ENCODE assay signal across 1 cellular context in genomic region chr7:130356760-130357611, GRCh38.
TF ChIP-seq lines count a peak whose summit lies in the region.

No MANE protein-coding gene starts in this region.

TF ChIP-seq in K562, 482 proteins besides CTCF, POLR2A, EP300 and RAD21 (continued from another document and continues in another):
- TF ChIP-seq TCF7L2 (IDR thresholded peaks at IDR 0.05; ENCODE audit: low read depth, low read length) (no peak), ZNF280A (IDR thresholded peaks at IDR 0.05; ENCODE audit: low read depth, partially characterized antibody) (no peak), ZBTB17 (CRISPR knock-in tag; IDR thresholded peaks at IDR 0.05) (no peak), KAT7 (CRISPR knock-in tag; IDR thresholded peaks at IDR 0.05; ENCODE audit: borderline replicate concordance) (no peak), EGR1 (conservative IDR thresholded peaks at IDR 0.05) (peak; percentile 40), RBBP5 (IDR thresholded peaks at IDR 0.05; ENCODE audit: borderline replicate concordance, insufficient read depth, low read length, poor library complexity, severe bottlenecking) (no peak), FIP1L1 (IDR thresholded peaks at IDR 0.05; ENCODE audit: low read depth, low read length, poor library complexity, severe bottlenecking) (no peak), TCF3 (CRISPR knock-in tag; IDR thresholded peaks at IDR 0.05) (no peak), TCF7 (IDR thresholded peaks at IDR 0.05; ENCODE audit: borderline replicate concordance) (no peak), CBFA2T2 (conservative IDR thresholded peaks at IDR 0.05) (no peak), RNF2 (IDR thresholded peaks at IDR 0.05) (no peak), USF1 (CRISPR knock-in tag; IDR thresholded peaks at IDR 0.05) (no peak), MAZ (CRISPR knock-in tag; conservative IDR thresholded peaks at IDR 0.05 in 1 of 2, IDR thresholded peaks at IDR 0.05 in 1 of 2) (peak in 1 of 2 experiments; percentile 60; a peak in 1 of 4 replicates), ETV5 (CRISPR knock-in tag; IDR thresholded peaks at IDR 0.05; ENCODE audit: low read depth) (no peak), ELK3 (CRISPR knock-in tag; IDR thresholded peaks at IDR 0.05) (no peak), GTF2E2 (tag; IDR thresholded peaks at IDR 0.05) (no peak), GTF3C2 (IDR thresholded peaks at IDR 0.05; ENCODE audit: borderline replicate concordance, extremely low read depth, insufficient read length) (no peak), SMAD2 (IDR thresholded peaks at IDR 0.05; ENCODE audit: low read depth, low read length) (no peak), CEBPB (tag; IDR thresholded peaks at IDR 0.05) (peak; percentile 73), PREB (CRISPR knock-in tag; IDR thresholded peaks at IDR 0.05) (no peak), NR3C1 (CRISPR knock-in tag; IDR thresholded peaks at IDR 0.05) (no peak), NRF1 (conservative IDR thresholded peaks at IDR 0.05 in 1 of 2, IDR thresholded peaks at IDR 0.05 in 1 of 2) (no peak), ATF3 (IDR thresholded peaks at IDR 0.05) (peak; percentile 94), ATF3 (CRISPR knock-in tag; conservative IDR thresholded peaks at IDR 0.05) (peak; percentile 60; the same call in 1 of the 2 replicates), CREB5 (CRISPR knock-in tag; IDR thresholded peaks at IDR 0.05) (no peak), PHF8 (IDR thresholded peaks at IDR 0.05; ENCODE audit: borderline replicate concordance, low read length) (no peak), PRMT5 (CRISPR knock-in tag; IDR thresholded peaks at IDR 0.05) (no peak), U2AF1 (optimal IDR thresholded peaks at IDR 0.05; ENCODE audit: low read depth, low read length) (no peak), TRIM24 (IDR thresholded peaks at IDR 0.05) (peak in 1 of 2 experiments; percentile 57; a peak in 1 of 4 replicates), NCOA6 (IDR thresholded peaks at IDR 0.05) (no peak), TAF9B (IDR thresholded peaks at IDR 0.05; ENCODE audit: partially characterized antibody) (no peak), RERE (CRISPR knock-in tag; IDR thresholded peaks at IDR 0.05; ENCODE audit: borderline replicate concordance) (no peak), DPF2 (IDR thresholded peaks at IDR 0.05) (peak; percentile 52), NCOA1 (IDR thresholded peaks at IDR 0.05; ENCODE audit: low read depth) (no peak), ZNF695 (CRISPR knock-in tag; IDR thresholded peaks at IDR 0.05) (no peak), CC2D1A (IDR thresholded peaks at IDR 0.05) (no peak), XRCC3 (IDR thresholded peaks at IDR 0.05) (no peak), KLF6 (CRISPR knock-in tag; IDR thresholded peaks at IDR 0.05; ENCODE audit: borderline replicate concordance) (no peak), YY1 (IDR thresholded peaks at IDR 0.05; ENCODE audit: borderline replicate concordance in 1 of 3, control insufficient read depth in 1 of 3, extremely low read depth in 1 of 3, insufficient read depth in 3 of 3, insufficient read length in 1 of 3, insufficient replicate concordance in 2 of 3, low read depth in 1 of 3, low read length in 2 of 3) (peak in 2 of 3 experiments; percentile 24 to 39), NFIX (CRISPR knock-in tag; IDR thresholded peaks at IDR 0.05; ENCODE audit: low read depth) (no peak), CEBPG (CRISPR knock-in tag; IDR thresholded peaks at IDR 0.05) (peak; percentile 76; the same call in 1 of the 2 replicates), CEBPG (tag; conservative IDR thresholded peaks at IDR 0.05 in 1 of 2, IDR thresholded peaks at IDR 0.05 in 1 of 2) (peak; percentile 74 to 88), SMARCA4 (IDR thresholded peaks at IDR 0.05) (no peak; the same call in 1 of the 2 replicates), DMBX1 (CRISPR knock-in tag; IDR thresholded peaks at IDR 0.05; ENCODE audit: borderline replicate concordance) (no peak), CBX3 (IDR thresholded peaks at IDR 0.05; ENCODE audit: borderline replicate concordance in 1 of 2, low read length in 2 of 2) (no peak), EHMT2 (IDR thresholded peaks at IDR 0.05) (peak; percentile 84), JUND (IDR thresholded peaks at IDR 0.05; ENCODE audit: borderline replicate concordance, low read depth, low read length) (peak; percentile 92), JUND (tag; IDR thresholded peaks at IDR 0.05; ENCODE audit: borderline replicate concordance, low read depth, low read length) (peak; percentile 78; the same call in 1 of the 3 replicates), STAG1 (CRISPR knock-in tag; IDR thresholded peaks at IDR 0.05; ENCODE audit: borderline replicate concordance) (no peak), JUN (IDR thresholded peaks at IDR 0.05; ENCODE audit: borderline replicate concordance, low read depth, low read length) (peak; percentile 93), JUN (CRISPR knock-in tag; IDR thresholded peaks at IDR 0.05; ENCODE audit: borderline replicate concordance) (no peak), HDAC2 (IDR thresholded peaks at IDR 0.05) (no peak), STAT6 (CRISPR knock-in tag; IDR thresholded peaks at IDR 0.05) (no peak)
